Comparison of ENCODE assay signal across 17 cellular contexts in genomic region chr19:33098023-33098652, GRCh38. TPM values are rescaled to one million over a fixed set of nuclear protein-coding genes. Genes with fewer than 3 reads are reported as not detected.
DNase-seq lines count a peak whose midpoint lies in the region; ATAC-seq and TF ChIP-seq lines count a peak whose summit lies in the region.
"Had no signal": no experiment of that assay in that cellular context is flagged by ENCODE, and none has a peak within 500 bp of the region (broad histone marks: within the 10 kb centered on the region; RNA-seq: fewer than 3 reads in every experiment).

No MANE protein-coding gene starts in this region.

- H3K4me3 ChIP-seq in choroid plexus epithelial cell (ENCODE audit: low read depth, low read length) = no peak overlapping the region
- H3K4me3 ChIP-seq in mucosa of descending colon = no peak overlapping the region
- H3K4me3 ChIP-seq: adrenal gland, gastrocnemius medialis, neural progenitor cell had no signal

- intact Hi-C loops in mucosa of descending colon (cut with DNase I, micrococcal nuclease) = no loop called here

- ATAC-seq in mucosa of descending colon (no peak), GM21526 (IDR thresholded peaks at IDR 0.05; ENCODE audit: low FRiP score, unreplicated experiment) (no peak)
- ATAC-seq: activated CD8-positive, alpha-beta T cell treated with anti-CD3 and anti-CD28 coated beads, Interleukin-2, amount 10 ng/mL, durations not matched to agents 7 days and 5 days; activated T-helper 17 cell treated with anti-CD3 and anti-CD28 coated beads, Interleukin-2, amount 50 U/mL, for 72 hours; gastrocnemius medialis had no signal

- DNase-seq in ELR (ENCODE audit: low read depth) = peak; percentile 37
- DNase-seq in NCI-H2196 (lab: John Stamatoyannopoulos, UW; ENCODE audit: unreplicated experiment) = peak; percentile 56
- DNase-seq in choroid plexus epithelial cell (ENCODE audit: low read depth) = peak; percentile 9
- DNase-seq in mucosa of descending colon = peak; percentile 33 to 62 (median 46)
- DNase-seq in stimulated activated CD4-positive, alpha-beta T cell treated with anti-CD3 and anti-CD28 coated beads, Interleukin-2, amount 100 ng/mL, for 48 hours = no peak
- DNase-seq in dermis blood vessel endothelial cell = no peak
- DNase-seq in NK-92 (lab: John Stamatoyannopoulos, UW; ENCODE audit: unreplicated experiment) = no peak
- DNase-seq: activated CD8-positive, alpha-beta T cell treated with anti-CD3 and anti-CD28 coated beads, Interleukin-2, amount 10 ng/mL, durations not matched to agents 7 days and 5 days; cerebellar nuclear complex; gastrocnemius medialis; GOT3; NCI-H187 treated with DMSO at 0.1 percent for 48 hours; NCI-H524 treated with DMSO at 0.1 percent for 48 hours had no signal

- peaks cover 8% of the 10 kb centered on the region for H3K36me3 ChIP-seq in mucosa of descending colon (ENCODE audit: low read depth)
- H3K36me3 ChIP-seq: neural progenitor cell had no signal

- H3K4me1 ChIP-seq in mucosa of descending colon (ENCODE audit: low read depth) = no peaks in the 10 kb centered on the region
- H3K4me1 ChIP-seq: adrenal gland, neural progenitor cell had no signal

- H3K9me3 ChIP-seq in mucosa of descending colon = no peaks in the 10 kb centered on the region
- H3K9me3 ChIP-seq: adrenal gland, gastrocnemius medialis had no signal

- TF ChIP-seq CTCF in choroid plexus epithelial cell (conservative IDR thresholded peaks at IDR 0.05; ENCODE audit: low read depth, low read length) (no peak), mucosa of descending colon (IDR thresholded peaks at IDR 0.05) (no peak)

RNA-seq across cellular contexts. Expression of gene GPATCH1, which starts 17.2 kb away (rescaled TPM):
- total RNA-seq in mucosa of descending colon (10 to 100 TPM; 11.9 to 12.4 (median 11.9) TPM), dermis blood vessel endothelial cell (4.8 and 5.9 TPM in 2 replicates)

RNA-seq across cellular contexts. Expression of gene RHPN2, which starts 33.5 kb away (rescaled TPM):
- total RNA-seq in mucosa of descending colon (10 to 100 TPM; 37.3 to 72.7 (median 68.3) TPM), dermis blood vessel endothelial cell (8.0 and 13.4 TPM in 2 replicates)

RNA-seq across cellular contexts. Expression of gene WDR88, which starts 33.8 kb away (rescaled TPM):
- total RNA-seq in mucosa of descending colon = not detected
- not detected in 2 replicates for total RNA-seq in dermis blood vessel endothelial cell
- total RNA-seq: activated CD8-positive, alpha-beta T cell treated with anti-CD3 and anti-CD28 coated beads, Interleukin-2, amount 10 ng/mL, durations not matched to agents 7 days and 5 days; adrenal gland; gastrocnemius medialis had no signal

Comparison
In these comparisons a context has a peak if more than half of its experiments do, and no peak if none do; other contexts are left out.
1. DNase-seq: peak in ELR (single experiment), NCI-H2196 (single experiment), choroid plexus epithelial cell (single experiment) and mucosa of descending colon (3 of 3); none in stimulated activated CD4-positive, alpha-beta T cell treated with anti-CD3 and anti-CD28 coated beads, Interleukin-2, amount 100 ng/mL, for 48 hours (0 of 2), dermis blood vessel endothelial cell (single experiment) and NK-92 (single experiment).